ENCODE assay signal across 8 cellular contexts in the genomic region with DNA sequence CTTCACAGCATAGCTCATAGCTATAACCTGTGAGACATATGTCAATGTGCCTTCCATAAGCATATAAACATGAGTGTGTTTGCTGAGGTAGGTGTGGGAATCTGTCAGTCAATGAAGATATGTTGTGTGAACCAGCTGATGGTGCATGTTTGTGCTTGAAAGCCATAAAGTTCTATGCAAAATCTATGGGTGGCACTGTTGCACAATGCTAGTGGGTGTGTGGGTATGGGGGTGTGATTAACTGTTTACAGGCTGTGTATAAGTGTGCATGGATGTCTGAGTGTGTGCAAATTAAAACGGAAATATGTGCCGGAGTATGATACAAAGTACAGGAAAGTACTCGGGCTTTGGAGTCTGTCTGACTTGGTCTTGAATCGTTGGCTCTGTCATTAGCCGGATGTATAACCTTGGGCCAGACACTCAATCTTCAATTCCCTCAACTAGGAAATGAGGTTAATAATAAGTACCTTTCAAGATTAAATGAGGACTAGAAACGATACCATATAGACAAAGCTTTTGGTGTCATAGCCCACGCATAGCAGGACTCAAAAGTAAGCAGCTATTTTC. TPM values are rescaled to one million over a fixed set of nuclear protein-coding genes. Genes with fewer than 3 reads are reported as not detected.
DNase-seq lines count a peak whose midpoint lies in the region; ATAC-seq and TF ChIP-seq lines count a peak whose summit lies in the region.

No MANE protein-coding gene starts in this region.

- H3K27ac Mint-ChIP-seq in T-helper 17 cell: peak overlapping the region; percentile 98

- H3K9me3 ChIP-seq in KOPT-K1 (ENCODE audit: insufficient read depth, low read length, poor library complexity, severe bottlenecking) (no peaks in the 10 kb centered on the region), T-helper 17 cell (ENCODE audit: control insufficient read depth, low read length, poor library complexity, severe bottlenecking) (no peaks in the 10 kb centered on the region), mammary epithelial cell (replicated peaks; ENCODE audit: insufficient read depth, low read length) (no peaks in the 10 kb centered on the region)

- peak; percentile 37 for DNase-seq in ELR (ENCODE audit: low read depth)
- peak in 2 of 3 donors; percentile 47 to 53 for DNase-seq in T-helper 17 cell
- peak; percentile 88 for DNase-seq in mammary epithelial cell
- DNase-seq in stimulated activated CD4-positive, alpha-beta T cell treated with anti-CD3 and anti-CD28 coated beads, Interleukin-4, amount 100 ng/mL, for 1 hour: peak; percentile 21

- WGBS in mammary epithelial cell (ENCODE audit: low coverage, missing lambda C conversion rate): 8% methylated on average over 7 of the region's 7 CpGs

- TF ChIP-seq CTCF in mammary epithelial cell (conservative IDR thresholded peaks at IDR 0.05 in 1 of 2, IDR thresholded peaks at IDR 0.05 in 1 of 2; ENCODE audit: extremely low read depth in 1 of 2, insufficient read depth in 1 of 2, low read depth in 1 of 2, low read length in 2 of 2): peak in 1 of 2 donors; percentile 7

- H3K36me3 Mint-ChIP-seq in T-helper 17 cell (ENCODE audit: low read depth): peaks cover 13% of the 10 kb centered on the region

- H3K4me2 ChIP-seq in mammary epithelial cell (ENCODE audit: insufficient read depth, low read depth, low read length): peak overlapping the region; percentile 88

- H3K27me3 ChIP-seq in mammary epithelial cell (ENCODE audit: insufficient read depth, low read length) (no peaks in the 10 kb centered on the region), layer of hippocampus (ENCODE audit: control insufficient read depth, insufficient read depth, low read length) (no peaks in the 10 kb centered on the region)

- no TSS peak for BruUV-seq in mammary epithelial cell (replicated peaks; lab: Mats Ljungman, UMichigan)

- H3K36me3 ChIP-seq in KOPT-K1 (ENCODE audit: insufficient read depth, low read length) (no peaks in the 10 kb centered on the region), mammary epithelial cell (ENCODE audit: insufficient read depth, low read length) (no peaks in the 10 kb centered on the region)

- H3K9ac ChIP-seq in mammary epithelial cell (ENCODE audit: insufficient read depth, low read length): no peak overlapping the region

- no peak overlapping the region for H3K4me3 ChIP-seq in mammary epithelial cell (replicated peaks in 1 of 3; ENCODE audit: insufficient read depth in 1 of 3, low read depth in 2 of 3, low read length in 3 of 3)

- H4K20me1 ChIP-seq in mammary epithelial cell (ENCODE audit: insufficient read depth, low read length): no peaks in the 10 kb centered on the region

- H3K4me1 Mint-ChIP-seq in T-helper 17 cell: peaks cover 50% of the 10 kb centered on the region

- ATAC-seq in T-helper 17 cell (peak; percentile 68), HG03159 (IDR thresholded peaks at IDR 0.05; ENCODE audit: unreplicated experiment) (no peak), HG02759 (IDR thresholded peaks at IDR 0.05; ENCODE audit: unreplicated experiment) (no peak)

- peaks cover 35% of the 10 kb centered on the region for H3K4me1 ChIP-seq in mammary epithelial cell (ENCODE audit: insufficient read depth, low read length)

- H3K79me2 ChIP-seq in mammary epithelial cell (ENCODE audit: insufficient read depth, low read length): peaks cover 41% of the 10 kb centered on the region

- H3K27me3 Mint-ChIP-seq in T-helper 17 cell: no peaks in the 10 kb centered on the region

- dilution Hi-C loops in mammary epithelial cell (cut with HindIII; ENCODE audit: low sequenced_read_pairs): no loop called here

- H3K4me3 Mint-ChIP-seq in T-helper 17 cell: peak overlapping the region; percentile 98

- peak overlapping the region; percentile 88 for H3K27ac ChIP-seq in KOPT-K1 (ENCODE audit: low read depth, low read length, poor library complexity, severe bottlenecking)
- H3K27ac ChIP-seq in mammary epithelial cell (ENCODE audit: insufficient read depth, low read depth, low read length): peak overlapping the region; percentile 95
- H3K27ac ChIP-seq in layer of hippocampus (ENCODE audit: low read depth, low read length): peak overlapping the region; percentile 59

- intact Hi-C loops in mammary epithelial cell (cut with micrococcal nuclease): loop anchor here (1.0 to 5.0 kb wide), 3 partner anchors 49 to 142 kb away; a partner anchor contains a TSS

- H2AFZ ChIP-seq in mammary epithelial cell (ENCODE audit: low read depth, low read length): peak overlapping the region; percentile 79

- CTCF ChIA-PET in mammary epithelial cell (lab: Charles Lee; ENCODE audit: low non-redundant PET): interaction anchor here (0.6 to 0.7 kb wide), 2 partner anchors 151 to 532 kb away, joined by 3 to 4 read pairs; no protein-coding TSS in a partner anchor

- in situ Hi-C loops in mammary epithelial cell (cut with MboI; ENCODE audit: low sequenced_read_pairs in 2 of 2): loop anchor here in 1 of 2 donors (5.0 kb wide), 2 partner anchors 77 to 113 kb away; no protein-coding TSS in a partner anchor

RNA-seq across cellular contexts. Expression of a gene that starts 0.9 kb away (rescaled TPM):
- total RNA-seq in T-helper 17 cell: 10 to 100 TPM; 92.5 to 99.2 TPM
- 10 to 100 TPM; 70.5 to 91.1 TPM for total RNA-seq in mammary epithelial cell
- 67.7 TPM for polyA plus RNA-seq in mammary epithelial cell
- polyA minus RNA-seq in mammary epithelial cell: 229 TPM

Comparison
In these comparisons a context has a peak if more than half of its experiments do, and no peak if none do; other contexts are left out.
1. DNase-seq: peak in every context shown above with its lines; median percentile 88 in mammary epithelial cell; 50 in T-helper 17 cell; 37 in ELR; 21 in stimulated activated CD4-positive, alpha-beta T cell treated with anti-CD3 and anti-CD28 coated beads, Interleukin-4, amount 100 ng/mL, for 1 hour.